ENCODE assay signal across 8 cellular contexts in the genomic region with DNA sequence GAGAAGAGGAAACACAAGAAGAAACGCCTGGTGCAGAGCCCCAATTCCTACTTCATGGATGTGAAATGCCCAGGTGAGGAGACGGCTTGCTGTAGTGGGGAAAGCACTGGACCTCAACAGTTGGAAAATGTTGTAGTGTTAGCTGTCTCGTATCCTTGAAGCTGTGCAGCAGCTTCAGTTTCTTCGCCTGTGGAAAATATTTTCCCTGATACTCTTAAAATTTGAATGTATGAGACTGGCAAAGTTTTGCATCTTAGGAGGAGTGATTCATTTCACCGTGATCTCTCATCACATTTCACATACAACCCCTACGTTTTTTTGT. TPM values are rescaled to one million over a fixed set of nuclear protein-coding genes. Genes with fewer than 3 reads are reported as not detected.
DNase-seq lines count a peak whose midpoint lies in the region; ATAC-seq, FAIRE-seq and TF ChIP-seq lines count a peak whose summit lies in the region.

No MANE protein-coding gene starts in this region.

- no peak for TF ChIP-seq CTCF in GM12878 (IDR thresholded peaks at IDR 0.05 in 2 of 3, conservative IDR thresholded peaks at IDR 0.05 in 1 of 3; ENCODE audit: control insufficient read depth in 2 of 3, extremely low read depth in 1 of 3, insufficient read depth in 1 of 3, low read depth in 3 of 3, low read length in 3 of 3)
- TF ChIP-seq CTCF in lower leg skin (IDR thresholded peaks at IDR 0.05) = no peak
- no peak for TF ChIP-seq CTCF in thyroid gland (IDR thresholded peaks at IDR 0.05)

- in situ Hi-C loops in GM12878 (cut with MboI) = loop anchor here (5.0 to 10.0 kb wide), 2 partner anchors 281 to 486 kb away; a partner anchor contains a TSS

- peaks cover 2% of the 10 kb centered on the region for H3K9me3 Mint-ChIP-seq in activated T-cell treated with anti-CD3 and anti-CD28 coated beads, Interleukin-2, amount 50 U/mL, for 24 hours

- 1% methylated on average over 6 of the region's 6 CpGs for WGBS in GM12878 (ENCODE audit: insufficient coverage, insufficient replicate concordance, low lambda C conversion rate, missing lambda C conversion rate)
- 2 to 4% methylated on average over 6 of the region's 6 CpGs for WGBS in lower leg skin, 2 donors
- 4 to 5% methylated on average over 6 of the region's 6 CpGs for WGBS in thyroid gland, 2 donors

- peaks cover 0 to 16% of the 10 kb centered on the region in 2 experiments; a peak in 3 of 4 replicates for H3K36me3 ChIP-seq in GM12878 (ENCODE audit: control insufficient read depth in 2 of 2, insufficient read depth in 2 of 2, low read length in 1 of 2)
- H3K36me3 ChIP-seq in thyroid gland = peaks cover 29 to 30% of the 10 kb centered on the region in 2 donors

- H2AFZ ChIP-seq in GM12878 (ENCODE audit: control insufficient read depth, low read depth, low read length) = no peak overlapping the region

- H3K4me1 Mint-ChIP-seq in activated T-cell treated with anti-CD3 and anti-CD28 coated beads, Interleukin-2, amount 50 U/mL, for 24 hours (ENCODE audit: low read depth) = peaks cover 43% of the 10 kb centered on the region

- H3K27ac ChIP-seq in GM12878 (ENCODE audit: control insufficient read depth, insufficient read depth) (peak overlapping the region; percentile 96), thyroid gland (peak overlapping the region; percentile 81 to 92 (median 89))

- H3K79me2 ChIP-seq in GM12878 (ENCODE audit: control insufficient read depth, insufficient read depth, low read length) = peaks cover 25% of the 10 kb centered on the region

- CTCF ChIA-PET in GM12878 (lab: Yijun Ruan, JAX) = interaction anchor here (1.4 to 1.8 kb wide), 3 partner anchors 13 to 481 kb away, joined by 3 to 13 read pairs (median 4); a partner anchor contains a TSS

- no peaks in the 10 kb centered on the region for H3K9me3 ChIP-seq in GM12878 (replicated peaks; ENCODE audit: control insufficient read depth, insufficient read depth, low read length)
- H3K9me3 ChIP-seq in thyroid gland = no peaks in the 10 kb centered on the region

- no peak for TF ChIP-seq RAD21 in GM12878 (IDR thresholded peaks at IDR 0.05; ENCODE audit: insufficient read depth, low read depth, low read length)

- BruUV-seq in GM12878 (replicated peaks; lab: Mats Ljungman, UMichigan) = no TSS peak

- SMC1A ChIA-PET in GM12878 (lab: Charles Lee; ENCODE audit: uncharacterized antibody, unreplicated experiment) = interaction anchor here (0.5 to 1.9 kb wide), 10 partner anchors 17 to 236 kb away, joined by 3 to 5 read pairs (median 4); no protein-coding TSS in a partner anchor

- no peak for TF ChIP-seq EP300 in GM12878 (IDR thresholded peaks at IDR 0.05; ENCODE audit: borderline replicate concordance in 1 of 2, control insufficient read depth in 1 of 2, low read depth in 2 of 2, low read length in 2 of 2)

- no peak for TF ChIP-seq POLR2A in GM12878 (IDR thresholded peaks at IDR 0.05; ENCODE audit: low read depth, low read length)
- TF ChIP-seq POLR2A in lower leg skin (IDR thresholded peaks at IDR 0.05) = no peak
- TF ChIP-seq POLR2A in thyroid gland (IDR thresholded peaks at IDR 0.05) = no peak

- peak overlapping the region; percentile 98 for H3K9ac ChIP-seq in GM12878 (ENCODE audit: control insufficient read depth, insufficient read depth, low read length)

- RAD21 ChIA-PET in GM12878 (lab: Charles Lee; ENCODE audit: unreplicated experiment) = interaction anchor here (0.9 to 2.3 kb wide), 4 partner anchors 13 to 194 kb away, joined by 3 to 10 read pairs (median 4); a partner anchor contains a TSS

- no peak for FAIRE-seq in GM12878 (lab: Jason Lieb, UNC)

- H4K20me1 ChIP-seq in GM12878 (ENCODE audit: control insufficient read depth, insufficient read depth) = no peaks in the 10 kb centered on the region

- no peaks in the 10 kb centered on the region for H3K27me3 Mint-ChIP-seq in activated T-cell treated with anti-CD3 and anti-CD28 coated beads, Interleukin-2, amount 50 U/mL, for 24 hours

- intact Hi-C loops in GM12878 (cut with micrococcal nuclease; ENCODE audit: unreplicated experiment) = loop anchor here (2.0 to 5.0 kb wide), 2 partner anchors 191 to 282 kb away; a partner anchor contains a TSS
- intact Hi-C loops in lower leg skin (cut with DNase I; ENCODE audit: low total_unique reads) = no loop called here
- intact Hi-C loops in thyroid gland (cut with DNase I) = no loop called here

- peaks cover 55% of the 10 kb centered on the region for H3K36me3 Mint-ChIP-seq in activated T-cell treated with anti-CD3 and anti-CD28 coated beads, Interleukin-2, amount 50 U/mL, for 24 hours (ENCODE audit: low read depth)

- ATAC-seq in GM12878 (no peak), HG02885 (IDR thresholded peaks at IDR 0.05; ENCODE audit: poor library complexity, unreplicated experiment) (no peak)

- H3K4me3 ChIP-seq in GM12878 = peak overlapping the region; percentile 86
- H3K4me3 ChIP-seq in lower leg skin (ENCODE audit: low read depth, poor library complexity, severe bottlenecking) = peak overlapping the region; percentile 99
- H3K4me3 ChIP-seq in thyroid gland (replicated peaks in 1 of 3) = peak overlapping the region; percentile 68 to 100 (median 97)

- H3K27me3 ChIP-seq in GM12878 (replicated peaks in 1 of 2; ENCODE audit: control insufficient read depth in 2 of 2, insufficient read depth in 2 of 2, low read length in 1 of 2) (no peaks in the 10 kb centered on the region), thyroid gland (no peaks in the 10 kb centered on the region)

- peak overlapping the region; percentile 99 for H3K27ac Mint-ChIP-seq in activated T-cell treated with anti-CD3 and anti-CD28 coated beads, Interleukin-2, amount 50 U/mL, for 24 hours

- POLR2A ChIA-PET in GM12878 (lab: Charles Lee) = interaction anchor here (0.9 to 3.8 kb wide), 13 partner anchors 9 to 261 kb away, joined by 3 to 26 read pairs (median 4); a partner anchor contains a TSS

- no peak for DNase-seq in activated T-cell treated with anti-CD3 and anti-CD28 coated beads, Interleukin-2, amount 50 U/mL, for 24 hours
- DNase-seq in activated T-cell treated with anti-CD3 and anti-CD28 coated beads, Interleukin-2, amount 50 U/mL, for 48 hours = no peak
- DNase-seq in GM12878 (ENCODE audit: low read depth, low spot score) (no peak), lower leg skin (ENCODE audit: low spot score in 2 of 2) (no peak), thyroid gland (no peak)
- no peak for DNase-seq in stimulated activated CD4-positive, alpha-beta T cell treated with anti-CD3 and anti-CD28 coated beads, Interleukin-4, amount 100 ng/mL, for 4 hours
- no peak for DNase-seq in activated CD8-positive, alpha-beta memory T cell treated with anti-CD3 and anti-CD28 coated beads, Interleukin-2, amount 50 U/mL, for 4 hours

- H3K4me1 ChIP-seq in GM12878 (ENCODE audit: control insufficient read depth, insufficient read depth, low read length) (peaks cover 9% of the 10 kb centered on the region), thyroid gland (peaks cover 19 to 29% of the 10 kb centered on the region in 2 donors)

- peak overlapping the region; percentile 99 for H3K4me3 Mint-ChIP-seq in activated T-cell treated with anti-CD3 and anti-CD28 coated beads, Interleukin-2, amount 50 U/mL, for 24 hours

- H3K4me2 ChIP-seq in GM12878 (ENCODE audit: control insufficient read depth, insufficient read depth) = peak overlapping the region; percentile 89

RNA-seq across cellular contexts. Expression of a gene that starts 0.6 kb away (rescaled TPM):
- total RNA-seq in GM12878 (2013; cell fraction: nucleolus; rRNA removed) = 225 and 307 TPM in 2 replicates
- total RNA-seq in GM12878 (2014; rRNA removed) = 5,288 and 5,830 TPM in 2 replicates
- 9,122 and 9,683 TPM in 2 replicates for total RNA-seq in GM12878 (2014; rRNA removed; fragmentation: Illumina TruSeq; extraction: Trizol)
- 2,708 and 2,801 TPM in 2 replicates for total RNA-seq in GM12878 (2021)
- polyA plus RNA-seq in GM12878 (2011; ENCODE audit: low read depth) = 7,877 TPM
- 8,626 and 8,787 TPM in 2 replicates for polyA plus RNA-seq in GM12878 (2011; rRNA removed)
- 5,415 and 5,719 TPM in 2 replicates for polyA plus RNA-seq in GM12878 (2011; cell fraction: cytosol; rRNA removed)
- polyA plus RNA-seq in GM12878 (2011; cell fraction: nucleus; rRNA removed) = 1,388 and 2,538 TPM in 2 replicates
- 15,754 and 16,740 TPM in 2 replicates for polyA plus RNA-seq in GM12878 (2012)
- polyA plus RNA-seq in GM12878 (2014; fragmentation: Illumina TruSeq; extraction: Trizol) = 13,800 and 18,255 TPM in 2 replicates
- over 10,000 TPM in 1 of 2 experiments, 1,000 to 10,000 TPM in 1; 9,903 to 14,234 TPM for polyA plus RNA-seq in GM12878 (2014; fragmentation: Nextera tagmentation; extraction: Ambion mirVana)
- polyA plus RNA-seq in GM12878 (2014; rRNA removed) = 8,943 and 9,277 TPM in 2 replicates
- polyA plus RNA-seq in GM12878 (2016; fragmentation: Nextera tagmentation; extraction: Ambion mirVana) = 1,000 to 10,000 TPM; 3,244 to 3,511 TPM
- 620 and 1,060 TPM in 2 replicates for polyA minus RNA-seq in GM12878 (2011; rRNA and poly(A)+ RNA removed)
- 286 and 348 TPM in 2 replicates for polyA minus RNA-seq in GM12878 (2011; cell fraction: cytosol; rRNA and poly(A)+ RNA removed)
- 366 and 428 TPM in 2 replicates for polyA minus RNA-seq in GM12878 (2011; cell fraction: nucleus; rRNA and poly(A)+ RNA removed)
- 1,000 to 10,000 TPM; 2,137 to 3,917 (median 3,283) TPM for total RNA-seq in lower leg skin
- 1,000 to 10,000 TPM; 2,032 to 3,294 (median 2,297) TPM for total RNA-seq in thyroid gland

RNA-seq across cellular contexts. Expression of a gene that starts 5.0 kb away (rescaled TPM):
- total RNA-seq in GM12878 (2013; cell fraction: nucleolus; rRNA removed) = 3.7 and 3.8 TPM in 2 replicates
- total RNA-seq in GM12878 (2014; rRNA removed) = 4.6 and 5.9 TPM in 2 replicates
- total RNA-seq in GM12878 (2014; rRNA removed; fragmentation: Illumina TruSeq; extraction: Trizol) = 11.0 and 12.4 TPM in 2 replicates
- 20.4 and 22.2 TPM in 2 replicates for total RNA-seq in GM12878 (2021)
- polyA plus RNA-seq in GM12878 (2011; ENCODE audit: low read depth) = 21.7 TPM
- 0.75 and 0.86 TPM in 2 replicates for polyA plus RNA-seq in GM12878 (2011; rRNA removed)
- 0.32 and 0.57 TPM in 2 replicates for polyA plus RNA-seq in GM12878 (2011; cell fraction: cytosol; rRNA removed)
- polyA plus RNA-seq in GM12878 (2011; cell fraction: nucleus; rRNA removed) = 0.18 and 0.24 TPM in 2 replicates
- polyA plus RNA-seq in GM12878 (2012) = 39.2 and 41.9 TPM in 2 replicates
- polyA plus RNA-seq in GM12878 (2014; fragmentation: Illumina TruSeq; extraction: Trizol) = 30.7 and 34.1 TPM in 2 replicates
- 10 to 100 TPM in 1 of 2 experiments, 1 to 10 TPM in 1; 7.9 to 17.2 TPM for polyA plus RNA-seq in GM12878 (2014; fragmentation: Nextera tagmentation; extraction: Ambion mirVana)
- 12.7 and 15.5 TPM in 2 replicates for polyA plus RNA-seq in GM12878 (2014; rRNA removed)
- 10 to 100 TPM; 16.3 to 19.2 TPM for polyA plus RNA-seq in GM12878 (2016; fragmentation: Nextera tagmentation; extraction: Ambion mirVana)
- 0.29 TPM in 1 of 2 replicates, not detected in the other for polyA minus RNA-seq in GM12878 (2011; rRNA and poly(A)+ RNA removed)
- polyA minus RNA-seq in GM12878 (2011; cell fraction: cytosol; rRNA and poly(A)+ RNA removed) = 1.1 TPM in 1 of 2 replicates, not detected in the other
- 0.48 TPM in 1 of 2 replicates, not detected in the other for polyA minus RNA-seq in GM12878 (2011; cell fraction: nucleus; rRNA and poly(A)+ RNA removed)
- total RNA-seq in lower leg skin = 10 to 100 TPM; 15.6 to 29.4 (median 25.4) TPM
- total RNA-seq in thyroid gland = 10 to 100 TPM; 30.6 to 48.2 (median 38.1) TPM

RNA-seq across cellular contexts. Expression of a gene that starts 13.6 kb away (rescaled TPM):
- 41.3 and 42.6 TPM in 2 replicates for total RNA-seq in GM12878 (2013; cell fraction: nucleolus; rRNA removed)
- total RNA-seq in GM12878 (2014; rRNA removed) (265 and 276 TPM in 2 replicates), GM12878 (2014; rRNA removed; fragmentation: Illumina TruSeq; extraction: Trizol) (95.3 and 103 TPM in 2 replicates), GM12878 (2021) (173 and 174 TPM in 2 replicates), lower leg skin (100 to 1,000 TPM; 179 to 218 (median 201) TPM), thyroid gland (100 to 1,000 TPM; 173 to 393 (median 247) TPM)
- 116 TPM for polyA plus RNA-seq in GM12878 (2011; ENCODE audit: low read depth)
- polyA plus RNA-seq in GM12878 (2011; rRNA removed) (136 and 144 TPM in 2 replicates), GM12878 (2014; fragmentation: Illumina TruSeq; extraction: Trizol) (57.8 and 85.9 TPM in 2 replicates), GM12878 (2014; fragmentation: Nextera tagmentation; extraction: Ambion mirVana) (10 to 100 TPM; 25.0 to 67.7 TPM), GM12878 (2014; rRNA removed) (247 and 255 TPM in 2 replicates), GM12878 (2016; fragmentation: Nextera tagmentation; extraction: Ambion mirVana) (100 to 1,000 TPM; 292 to 298 TPM)
- polyA plus RNA-seq in GM12878 (2011; cell fraction: cytosol; rRNA removed) = 203 and 204 TPM in 2 replicates
- polyA plus RNA-seq in GM12878 (2011; cell fraction: nucleus; rRNA removed) = 103 and 123 TPM in 2 replicates
- polyA plus RNA-seq in GM12878 (2012) = 151 and 159 TPM in 2 replicates
- polyA minus RNA-seq in GM12878 (2011; rRNA and poly(A)+ RNA removed) = 34.9 and 51.0 TPM in 2 replicates
- polyA minus RNA-seq in GM12878 (2011; cell fraction: cytosol; rRNA and poly(A)+ RNA removed) = 30.6 and 37.3 TPM in 2 replicates
- polyA minus RNA-seq in GM12878 (2011; cell fraction: nucleus; rRNA and poly(A)+ RNA removed) = 20.2 and 24.3 TPM in 2 replicates

RNA-seq across cellular contexts. Expression of a gene that starts 23.4 kb away (rescaled TPM):
- 21.5 and 22.0 TPM in 2 replicates for total RNA-seq in GM12878 (2013; cell fraction: nucleolus; rRNA removed)
- total RNA-seq in GM12878 (2014; rRNA removed) (14.0 and 15.6 TPM in 2 replicates), GM12878 (2014; rRNA removed; fragmentation: Illumina TruSeq; extraction: Trizol) (11.6 and 12.2 TPM in 2 replicates), GM12878 (2021) (10.9 and 11.3 TPM in 2 replicates), lower leg skin (10 to 100 TPM; 18.7 to 25.5 (median 22.9) TPM), thyroid gland (10 to 100 TPM in 3 of 4 donors, 1 to 10 TPM in 1; 6.6 to 23.1 (median 17.0) TPM)
- 7.8 TPM for polyA plus RNA-seq in GM12878 (2011; ENCODE audit: low read depth)
- polyA plus RNA-seq in GM12878 (2011; rRNA removed) (9.7 and 11.9 TPM in 2 replicates), GM12878 (2014; fragmentation: Illumina TruSeq; extraction: Trizol) (10.0 and 12.5 TPM in 2 replicates), GM12878 (2014; fragmentation: Nextera tagmentation; extraction: Ambion mirVana) (10 to 100 TPM in 1 of 2 experiments, 1 to 10 TPM in 1; 9.7 to 12.9 TPM), GM12878 (2014; rRNA removed) (13.1 and 13.4 TPM in 2 replicates), GM12878 (2016; fragmentation: Nextera tagmentation; extraction: Ambion mirVana) (10 to 100 TPM; 11.2 to 11.9 TPM)
- polyA plus RNA-seq in GM12878 (2011; cell fraction: cytosol; rRNA removed) = 13.6 and 16.7 TPM in 2 replicates
- polyA plus RNA-seq in GM12878 (2011; cell fraction: nucleus; rRNA removed) = 25.1 and 37.1 TPM in 2 replicates
- 10.0 and 13.9 TPM in 2 replicates for polyA plus RNA-seq in GM12878 (2012)
- 14.5 and 23.8 TPM in 2 replicates for polyA minus RNA-seq in GM12878 (2011; rRNA and poly(A)+ RNA removed)
- 4.8 and 4.9 TPM in 2 replicates for polyA minus RNA-seq in GM12878 (2011; cell fraction: cytosol; rRNA and poly(A)+ RNA removed)
- 9.6 and 14.0 TPM in 2 replicates for polyA minus RNA-seq in GM12878 (2011; cell fraction: nucleus; rRNA and poly(A)+ RNA removed)

RNA-seq across cellular contexts. Expression of a gene that starts 27.8 kb away (rescaled TPM):
- 77.9 and 89.0 TPM in 2 replicates for total RNA-seq in GM12878 (2013; cell fraction: nucleolus; rRNA removed)
- total RNA-seq in GM12878 (2014; rRNA removed) (78.0 and 79.1 TPM in 2 replicates), GM12878 (2014; rRNA removed; fragmentation: Illumina TruSeq; extraction: Trizol) (48.7 and 51.2 TPM in 2 replicates), GM12878 (2021) (67.7 and 68.3 TPM in 2 replicates), lower leg skin (100 to 1,000 TPM in 2 of 4 donors, 10 to 100 TPM in 2; 88.6 to 105 (median 98.8) TPM), thyroid gland (100 to 1,000 TPM in 2 of 4 donors, 10 to 100 TPM in 2; 90.4 to 109 (median 99.5) TPM)
- polyA plus RNA-seq in GM12878 (2011; ENCODE audit: low read depth) = 33.2 TPM
- polyA plus RNA-seq in GM12878 (2011; rRNA removed) (61.1 and 79.6 TPM in 2 replicates), GM12878 (2014; fragmentation: Illumina TruSeq; extraction: Trizol) (58.5 and 64.0 TPM in 2 replicates), GM12878 (2014; fragmentation: Nextera tagmentation; extraction: Ambion mirVana) (10 to 100 TPM in 1 of 2 experiments, 1 to 10 TPM in 1; 8.8 to 20.6 TPM), GM12878 (2014; rRNA removed) (77.0 and 77.2 TPM in 2 replicates), GM12878 (2016; fragmentation: Nextera tagmentation; extraction: Ambion mirVana) (10 to 100 TPM; 88.9 to 98.6 TPM)
- polyA plus RNA-seq in GM12878 (2011; cell fraction: cytosol; rRNA removed) = 116 and 131 TPM in 2 replicates
- polyA plus RNA-seq in GM12878 (2011; cell fraction: nucleus; rRNA removed) = 60.2 and 80.5 TPM in 2 replicates
- polyA plus RNA-seq in GM12878 (2012) = 55.5 and 66.2 TPM in 2 replicates
- polyA minus RNA-seq in GM12878 (2011; rRNA and poly(A)+ RNA removed) = 63.3 and 106 TPM in 2 replicates
- 31.5 and 35.2 TPM in 2 replicates for polyA minus RNA-seq in GM12878 (2011; cell fraction: cytosol; rRNA and poly(A)+ RNA removed)
- 30.1 and 33.3 TPM in 2 replicates for polyA minus RNA-seq in GM12878 (2011; cell fraction: nucleus; rRNA and poly(A)+ RNA removed)
